8 cellular contexts compared by ENCODE assay signal in genomic region chr6:8131265-8131897, GRCh38. TPM values are rescaled to one million over a fixed set of nuclear protein-coding genes. Genes with fewer than 3 reads are reported as not detected.
DNase-seq lines count a peak whose midpoint lies in the region; ATAC-seq and TF ChIP-seq lines count a peak whose summit lies in the region.

No MANE protein-coding gene starts in this region.

- in situ Hi-C loops in astrocyte of the cerebellum (cut with HindIII; ENCODE audit: low sequenced_read_pairs), result loop anchor here (5.0 kb wide), 1 partner anchor 91 kb away; no protein-coding TSS in a partner anchor

- no peaks in the 10 kb centered on the region for H4K20me1 ChIP-seq in DND-41 (ENCODE audit: insufficient read depth, low read length)

- no peak overlapping the region for H2AFZ ChIP-seq in DND-41 (ENCODE audit: low read depth, low read length)

- H3K36me3 ChIP-seq in DND-41 (ENCODE audit: insufficient read depth, low read length) (no peaks in the 10 kb centered on the region), iPS DF 6.9 (ENCODE audit: control insufficient read depth, insufficient read depth, low read length) (no peaks in the 10 kb centered on the region)

- H3K4me3 ChIP-seq in DND-41 (ENCODE audit: low read depth in 1 of 2, low read length in 2 of 2), result no peak overlapping the region
- H3K4me3 ChIP-seq in astrocyte of the cerebellum (ENCODE audit: low read depth, low read length), result no peak overlapping the region
- H3K4me3 ChIP-seq in iPS DF 6.9 (ENCODE audit: low read length), result no peak overlapping the region

- H3K27me3 ChIP-seq in DND-41 (ENCODE audit: insufficient read depth, low read length, poor library complexity), result peaks cover 11% of the 10 kb centered on the region
- H3K27me3 ChIP-seq in iPS DF 6.9 (ENCODE audit: control insufficient read depth, insufficient read depth, low read length), result no peaks in the 10 kb centered on the region

- no peak overlapping the region for H3K9ac ChIP-seq in DND-41 (ENCODE audit: low read depth, low read length)

- WGBS in iPS DF 6.9 (ENCODE audit: insufficient coverage, insufficient read length), result no CpG with 5 or more reads among the region's 13 CpGs

- peak; percentile 42 for DNase-seq in DND-41
- DNase-seq in LHCN-M2 (ENCODE audit: low read depth), result peak; percentile 59
- peak; percentile 44 for DNase-seq in SHP77 treated with DMSO at 0.1 percent for 48 hours (lab: John Stamatoyannopoulos, UW)
- DNase-seq in astrocyte of the cerebellum (ENCODE audit: low read depth), result peak; percentile 55
- peak; percentile 66 for DNase-seq in iPS DF 6.9 (ENCODE audit: low read depth, low spot score)
- DNase-seq in stimulated activated CD4-positive, alpha-beta T cell treated with anti-CD3 and anti-CD28 coated beads, Interleukin-1b, Interleukin-23, amount 100 ng/mL, for 24 hours (ENCODE audit: low read depth in 4 of 4, low spot score in 1 of 4), result peak in 3 of 4 experiments; percentile 1 to 13 (median 8)

- H3K9me3 ChIP-seq in DND-41 (ENCODE audit: insufficient read depth, low read length, severe bottlenecking), result no peaks in the 10 kb centered on the region
- no peaks in the 10 kb centered on the region for H3K9me3 ChIP-seq in iPS DF 6.9 (ENCODE audit: control insufficient read depth, insufficient read depth, low read length)

- H3K4me2 ChIP-seq in DND-41 (ENCODE audit: insufficient read depth, low read length), result no peak overlapping the region

- ATAC-seq in DND-41 (ENCODE audit: insufficient read depth, low read depth) (peak; percentile 79), GM21576 (IDR thresholded peaks at IDR 0.05; ENCODE audit: unreplicated experiment) (peak; percentile 60), HG03108 (IDR thresholded peaks at IDR 0.05; ENCODE audit: unreplicated experiment) (no peak)

- no peaks in the 10 kb centered on the region for H3K79me2 ChIP-seq in DND-41 (ENCODE audit: insufficient read depth, low read length)

- TF ChIP-seq CTCF in DND-41 (IDR thresholded peaks at IDR 0.05; ENCODE audit: borderline replicate concordance, extremely low read depth, low read length, poor library complexity, severe bottlenecking) (peak; percentile 68), astrocyte of the cerebellum (IDR thresholded peaks at IDR 0.05; ENCODE audit: low read depth, low read length, missing control alignments) (peak; percentile 69)

- H3K27ac ChIP-seq in DND-41 (ENCODE audit: low read length), result no peak overlapping the region
- no peak overlapping the region for H3K27ac ChIP-seq in iPS DF 6.9 (ENCODE audit: low read length)

- H3K4me1 ChIP-seq in DND-41 (ENCODE audit: insufficient read depth, low read length), result no peaks in the 10 kb centered on the region
- no peaks in the 10 kb centered on the region for H3K4me1 ChIP-seq in iPS DF 6.9 (ENCODE audit: control insufficient read depth, insufficient read depth, low read length)

RNA-seq across cellular contexts. Expression of gene EEF1E1, which starts 29.0 kb away (rescaled TPM):
- 41.2 and 45.9 TPM in 2 replicates for total RNA-seq in LHCN-M2 (2014; rRNA removed)
- polyA plus RNA-seq in LHCN-M2 (2012), result 31.4 TPM

Comparison
In these comparisons a context has a peak if more than half of its experiments do, and no peak if none do; other contexts are left out.
1. DNase-seq: peak in every context shown above with its lines; median percentile 66 in iPS DF 6.9; 59 in LHCN-M2; 55 in astrocyte of the cerebellum; 44 in SHP77 treated with DMSO at 0.1 percent for 48 hours; 42 in DND-41; 8 in stimulated activated CD4-positive, alpha-beta T cell treated with anti-CD3 and anti-CD28 coated beads, Interleukin-1b, Interleukin-23, amount 100 ng/mL, for 24 hours.